33 cellular contexts compared by ENCODE assay signal in the genomic region with DNA sequence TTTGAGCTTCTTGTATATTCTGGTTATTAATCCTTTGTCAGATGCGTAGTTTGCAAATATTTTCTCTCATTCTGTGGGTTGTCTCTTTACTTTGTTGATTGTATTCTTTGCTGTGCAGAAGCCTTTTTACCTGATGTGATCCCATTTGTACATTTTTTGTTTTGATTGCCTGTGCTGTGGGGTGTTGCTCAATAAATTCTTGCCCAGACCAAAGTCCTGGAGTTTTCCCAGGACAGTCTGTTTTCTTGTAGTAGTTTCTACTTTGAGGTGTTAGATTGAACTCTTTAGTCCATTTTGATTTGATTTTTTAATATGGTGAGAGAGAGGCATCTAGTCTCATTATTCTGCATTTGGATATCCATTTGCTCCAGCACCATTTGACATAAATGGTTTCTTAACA.
"Had no signal": no experiment of that assay in that cellular context is flagged by ENCODE, and none has a peak within 500 bp of the region (broad histone marks: within the 10 kb centered on the region; RNA-seq: fewer than 3 reads in every experiment).

No MANE protein-coding gene starts in this region.

- H3K27me3 Mint-ChIP-seq: activated B cell treated with CpG ODN at 0.5 μM for 24 hours; activated CD4-positive, alpha-beta memory T cell treated with anti-CD3 and anti-CD28 coated beads, Interleukin-2, amount 10 ng/mL, durations not matched to agents 7 days and 5 days; activated CD8-positive, alpha-beta memory T cell treated with anti-CD3 and anti-CD28 coated beads, Interleukin-2, amount 10 ng/mL, durations not matched to agents 7 days and 5 days; activated naive CD4-positive, alpha-beta T cell treated with anti-CD3 and anti-CD28 coated beads, Interleukin-2, amount 10 ng/mL, durations not matched to agents 7 days and 5 days; activated naive CD8-positive, alpha-beta T cell; activated naive CD8-positive, alpha-beta T cell treated with anti-CD3 and anti-CD28 coated beads, Interleukin-2, amount 50 U/mL, for 24 hours had no signal

- H3K4me1 ChIP-seq: Peyer's patch, SJSA1 had no signal

- H3K9ac ChIP-seq: SK-N-SH had no signal

- H3K27ac ChIP-seq: brain microvascular endothelial cell, Peyer's patch, SJSA1 had no signal

- H3K36me3 Mint-ChIP-seq: activated CD8-positive, alpha-beta memory T cell treated with anti-CD3 and anti-CD28 coated beads, Interleukin-2, amount 10 ng/mL, durations not matched to agents 7 days and 5 days; activated naive CD4-positive, alpha-beta T cell treated with anti-CD3 and anti-CD28 coated beads, Interleukin-2, amount 10 ng/mL, durations not matched to agents 7 days and 5 days; activated naive CD8-positive, alpha-beta T cell had no signal

- H3K4me2 ChIP-seq: SK-N-SH had no signal

- H3K36me3 ChIP-seq: brain microvascular endothelial cell, Peyer's patch, SJSA1 had no signal

- H3K4me3 ChIP-seq: Peyer's patch, SJSA1 had no signal

- H3K27ac Mint-ChIP-seq: activated B cell treated with CpG ODN at 0.5 μM for 24 hours; activated CD4-positive, alpha-beta memory T cell treated with anti-CD3 and anti-CD28 coated beads, Interleukin-2, amount 10 ng/mL, durations not matched to agents 7 days and 5 days; activated CD8-positive, alpha-beta memory T cell treated with anti-CD3 and anti-CD28 coated beads, Interleukin-2, amount 10 ng/mL, durations not matched to agents 7 days and 5 days; activated naive CD4-positive, alpha-beta T cell treated with anti-CD3 and anti-CD28 coated beads, Interleukin-2, amount 10 ng/mL, durations not matched to agents 7 days and 5 days; activated naive CD8-positive, alpha-beta T cell; activated naive CD8-positive, alpha-beta T cell treated with anti-CD3 and anti-CD28 coated beads, Interleukin-2, amount 50 U/mL, for 24 hours; T-helper 1 cell treated with Interleukin-12 subunit alpha and Interleukin-12 subunit beta and Interleukin-4 antibody, amounts not matched to agents 30 μg/mL and 1 μg/mL, for 36 hours; T-helper 2 cell treated with Interferon-gamma antibody and Interleukin-4, amounts not matched to agents 5 μg/mL and 100 μg/mL, for 36 hours had no signal

- H3K9me3 ChIP-seq: Peyer's patch, SJSA1, SK-N-SH had no signal

- ATAC-seq: activated CD8-positive, alpha-beta memory T cell treated with anti-CD3 and anti-CD28 coated beads, Interleukin-2, amount 10 ng/mL, durations not matched to agents 7 days and 5 days; activated naive CD8-positive, alpha-beta T cell treated with anti-CD3 and anti-CD28 coated beads, Interleukin-2, amount 50 U/mL, for 24 hours; PC-3 had no signal

- H3K4me3 Mint-ChIP-seq: activated B cell treated with CpG ODN at 0.5 μM for 24 hours; activated CD4-positive, alpha-beta memory T cell treated with anti-CD3 and anti-CD28 coated beads, Interleukin-2, amount 10 ng/mL, durations not matched to agents 7 days and 5 days; activated CD8-positive, alpha-beta memory T cell treated with anti-CD3 and anti-CD28 coated beads, Interleukin-2, amount 10 ng/mL, durations not matched to agents 7 days and 5 days; activated naive CD4-positive, alpha-beta T cell treated with anti-CD3 and anti-CD28 coated beads, Interleukin-2, amount 10 ng/mL, durations not matched to agents 7 days and 5 days; activated naive CD8-positive, alpha-beta T cell; activated naive CD8-positive, alpha-beta T cell treated with anti-CD3 and anti-CD28 coated beads, Interleukin-2, amount 50 U/mL, for 24 hours; T-helper 1 cell treated with Interleukin-12 subunit alpha and Interleukin-12 subunit beta and Interleukin-4 antibody, amounts not matched to agents 30 μg/mL and 1 μg/mL, for 36 hours; T-helper 2 cell treated with Interferon-gamma antibody and Interleukin-4, amounts not matched to agents 5 μg/mL and 100 μg/mL, for 36 hours had no signal

- H3K4me1 Mint-ChIP-seq: activated B cell treated with CpG ODN at 0.5 μM for 24 hours; activated CD4-positive, alpha-beta memory T cell treated with anti-CD3 and anti-CD28 coated beads, Interleukin-2, amount 10 ng/mL, durations not matched to agents 7 days and 5 days; activated CD8-positive, alpha-beta memory T cell treated with anti-CD3 and anti-CD28 coated beads, Interleukin-2, amount 10 ng/mL, durations not matched to agents 7 days and 5 days; activated naive CD4-positive, alpha-beta T cell treated with anti-CD3 and anti-CD28 coated beads, Interleukin-2, amount 10 ng/mL, durations not matched to agents 7 days and 5 days; activated naive CD8-positive, alpha-beta T cell treated with anti-CD3 and anti-CD28 coated beads, Interleukin-2, amount 50 U/mL, for 24 hours had no signal

- DNase-seq: activated B cell treated with CpG ODN at 0.5 μM for 24 hours; activated CD4-positive, alpha-beta memory T cell treated with anti-CD3 and anti-CD28 coated beads, Interleukin-2, amount 10 ng/mL, durations not matched to agents 7 days and 5 days; activated CD4-positive, alpha-beta T cell treated with anti-CD3 and anti-CD28 coated beads for 48 hours; activated CD4-positive, CD25-positive, alpha-beta regulatory T cell treated with anti-CD3 and anti-CD28 coated beads, Interleukin-2, amount 50 U/mL, for 72 hours; activated CD8-positive, alpha-beta memory T cell treated with anti-CD3 and anti-CD28 coated beads for 24 hours; activated CD8-positive, alpha-beta memory T cell treated with anti-CD3 and anti-CD28 coated beads, Interleukin-2, amount 10 ng/mL, durations not matched to agents 7 days and 5 days; activated CD8-positive, alpha-beta memory T cell treated with anti-CD3 and anti-CD28 coated beads, Interleukin-2, amount 50 U/mL, for 48 hours; activated effector memory CD4-positive, alpha-beta T cell treated with Interleukin-2 at 50 U/mL for 16 hours; activated naive CD4-positive, alpha-beta T cell treated with anti-CD3 and anti-CD28 coated beads, Interleukin-2, amount 10 ng/mL, durations not matched to agents 7 days and 5 days; activated naive CD8-positive, alpha-beta T cell treated with anti-CD3 and anti-CD28 coated beads, Interleukin-2, amount 50 U/mL, for 24 hours; activated T-cell treated with anti-CD3 and anti-CD28 coated beads, Interleukin-2, amount 50 U/mL, for 48 hours; anterior cingulate cortex; brain microvascular endothelial cell; central memory CD4-positive, alpha-beta T cell; Kasumi-1; KG1; MM.1S; NCI-H1092 treated with DMSO at 0.1 percent for 48 hours; NCI-H1417; NCI-H1930; NCI-H2081 treated with DMSO at 0.1 percent for 48 hours; NCI-H226; NCI-H524 treated with DMSO at 0.1 percent for 48 hours; NK-92 treated with Interleukin-12 subunit alpha and Interleukin-12 subunit beta, amount 100 ng/mL, for 24 hours; PC-3; Peyer's patch; RPMI8226; SHP77 treated with DMSO at 0.1 percent for 48 hours; SK-N-SH had no signal

- H3K27me3 ChIP-seq: brain microvascular endothelial cell, Peyer's patch, SJSA1 had no signal
